Comparison of ENCODE assay signal across 16 cellular contexts in the genomic region with DNA sequence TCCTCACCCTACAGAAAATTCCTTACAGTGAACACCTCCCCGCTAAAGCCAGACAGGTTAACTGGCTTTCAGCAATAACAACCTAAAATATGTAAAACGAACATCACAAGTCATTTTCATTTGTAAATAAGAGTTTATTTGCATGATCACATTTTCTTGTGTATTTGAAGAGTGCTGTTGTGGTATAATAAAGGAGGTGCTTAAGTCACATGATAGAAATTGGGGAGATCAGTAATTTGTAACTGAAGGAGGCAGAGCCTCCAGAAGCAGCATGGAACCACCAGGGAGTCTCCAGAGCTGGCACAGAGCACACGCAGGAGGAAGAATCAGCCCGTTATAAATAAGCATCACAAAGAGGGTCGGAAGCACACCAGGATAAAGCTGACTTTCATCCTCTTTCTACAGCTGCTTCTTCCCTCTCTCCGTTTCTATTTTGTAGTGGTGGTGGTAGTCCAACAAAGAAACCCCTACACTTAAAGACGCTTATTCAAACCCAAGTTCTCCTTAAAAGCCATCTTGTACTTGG.
"Had no signal": no experiment of that assay in that cellular context is flagged by ENCODE, and none has a peak within 500 bp of the region (broad histone marks: within the 10 kb centered on the region; RNA-seq: fewer than 3 reads in every experiment).

No MANE protein-coding gene starts in this region.

- H3K9me3 ChIP-seq: esophagus muscularis mucosa, mucosa of descending colon, vagina had no signal

- ATAC-seq: activated naive CD4-positive, alpha-beta T cell treated with anti-CD3 and anti-CD28 coated beads, Interleukin-2, amount 50 U/mL, for 72 hours; left colon; mucosa of descending colon; sciatic nerve had no signal

- H3K36me3 ChIP-seq: esophagus muscularis mucosa, vagina, WERI-Rb-1 had no signal

- H3K4me3 ChIP-seq: esophagus muscularis mucosa, mucosa of descending colon, vagina had no signal

- DNase-seq: activated T-cell treated with anti-CD3 and anti-CD28 coated beads, Interleukin-2, amount 50 U/mL, for 1 hour; aorta; effector memory CD4-positive, alpha-beta T cell; hippocampal formation; left colon; mucosa of descending colon; nephron progenitor cell; occipital lobe; posterior cingulate gyrus; small intestine; stimulated activated naive B cell treated with anti-CD40 and anti-IgM and Interleukin-4, amounts not matched to agents 10 μg/mL and 1 μg/mL and 100 μg/mL, for 72 hours; WERI-Rb-1 had no signal

- H3K27me3 ChIP-seq: esophagus muscularis mucosa, vagina had no signal

- H3K4me1 ChIP-seq: vagina had no signal
